8 cellular contexts compared by ENCODE assay signal in genomic region chr9:109012009-109012875, GRCh38. TPM values are rescaled to one million over a fixed set of nuclear protein-coding genes. Genes with fewer than 3 reads are reported as not detected.
A peak's percentile ranks its signal among the peaks of the same experiment; 100 is the strongest.
DNase-seq lines count a peak whose midpoint lies in the region; ATAC-seq, FAIRE-seq and TF ChIP-seq lines count a peak whose summit lies in the region.

No MANE protein-coding gene starts in this region.

- ATAC-seq in HG03460 (IDR thresholded peaks at IDR 0.05; ENCODE audit: unreplicated experiment) (peak; percentile 32), Panc1 (peak; percentile 60)

- no peak overlapping the region for H3K23ac ChIP-seq in neuronal stem cell (ENCODE audit: low read depth, low read length, poor library complexity)

- H3K9me3 Mint-ChIP-seq in activated naive CD4-positive, alpha-beta T cell treated with anti-CD3 and anti-CD28 coated beads for 36 hours, result no peaks in the 10 kb centered on the region

- no peak overlapping the region for H3K4ac ChIP-seq in neuronal stem cell (ENCODE audit: low read length)

- CTCF ChIA-PET in Panc1 (lab: Charles Lee), result no interaction called here
- CTCF ChIA-PET in activated naive CD4-positive, alpha-beta T cell treated with anti-CD3 and anti-CD28 coated beads for 36 hours (lab: Charles Lee), result interaction anchor here (1.2 kb wide), 1 partner anchor 59 kb away, joined by 3 read pairs; no protein-coding TSS in a partner anchor

- no peak overlapping the region for H2BK12ac ChIP-seq in neuronal stem cell (ENCODE audit: low read length)

- peaks cover 4% of the 10 kb centered on the region for H3K79me1 ChIP-seq in neuronal stem cell (ENCODE audit: low read depth, low read length)

- H2BK120ac ChIP-seq in neuronal stem cell (ENCODE audit: low read depth, low read length), result no peak overlapping the region

- no peak overlapping the region for H2BK15ac ChIP-seq in neuronal stem cell (ENCODE audit: low read length)

- H3K36me3 ChIP-seq in Panc1 (ENCODE audit: control insufficient read depth, insufficient read depth, low read length) (peaks cover 2% of the 10 kb centered on the region), neuronal stem cell (replicated peaks in 1 of 2; ENCODE audit: control insufficient read depth in 2 of 2, insufficient read depth in 2 of 2, low read length in 2 of 2) (peaks cover 0 to 10% of the 10 kb centered on the region in 2 donors), thymus (ENCODE audit: control insufficient read depth, insufficient read depth) (no peaks in the 10 kb centered on the region)

- H3K9ac ChIP-seq in neuronal stem cell (ENCODE audit: low read depth, low read length, poor library complexity), result peak overlapping the region; percentile 52

- H3K4me2 ChIP-seq in neuronal stem cell (ENCODE audit: insufficient read depth, low read length, poor library complexity, severe bottlenecking), result peak overlapping the region; percentile 65

- no CpG with 5 or more reads among the region's 29 CpGs for WGBS in neuronal stem cell (ENCODE audit: extremely low coverage in 2 of 2, insufficient read length in 2 of 2, insufficient replicate concordance in 1 of 2), 2 donors
- WGBS in thymus, result 13% methylated on average over 29 of the region's 29 CpGs

- TSS peak; percentile 70 for BruUV-seq in Panc1 (replicated peaks; lab: Mats Ljungman, UMichigan)

- H3K18ac ChIP-seq in neuronal stem cell (ENCODE audit: low read length), result peak overlapping the region; percentile 94

- no peaks in the 10 kb centered on the region for H3K27me3 Mint-ChIP-seq in activated naive CD4-positive, alpha-beta T cell treated with anti-CD3 and anti-CD28 coated beads for 36 hours (ENCODE audit: low read depth)

- no peak for TF ChIP-seq CTCF in Panc1 (IDR thresholded peaks at IDR 0.05)

- in situ Hi-C loops in Panc1 (cut with HindIII; ENCODE audit: low pct_unique_long_range_greater_than_20kb, low sequenced_read_pairs), result no loop called here

- POLR2A ChIA-PET in Panc1 (lab: Charles Lee), result no interaction called here

- peak overlapping the region; percentile 75 to 78 for H3K4me3 ChIP-seq in Panc1 (ENCODE audit: low read depth in 2 of 2, low read length in 2 of 2)
- peak overlapping the region; percentile 66 to 98 for H3K4me3 ChIP-seq in neuronal stem cell (ENCODE audit: low read length in 2 of 2)
- H3K4me3 ChIP-seq in thymus (ENCODE audit: low read length), result peak overlapping the region; percentile 86

- H3K27ac Mint-ChIP-seq in activated naive CD4-positive, alpha-beta T cell treated with anti-CD3 and anti-CD28 coated beads for 36 hours, result peak overlapping the region; percentile 68

- no peaks in the 10 kb centered on the region for H3K27me3 ChIP-seq in Panc1 (ENCODE audit: control insufficient read depth, insufficient read depth, low read length)
- no peaks in the 10 kb centered on the region for H3K27me3 ChIP-seq in neuronal stem cell (ENCODE audit: control insufficient read depth in 3 of 3, insufficient read depth in 3 of 3, low read depth in 1 of 3, low read length in 3 of 3)
- no peaks in the 10 kb centered on the region for H3K27me3 ChIP-seq in thymus (ENCODE audit: control insufficient read depth, insufficient read depth)

- peaks cover 28% of the 10 kb centered on the region for H3K4me1 Mint-ChIP-seq in activated naive CD4-positive, alpha-beta T cell treated with anti-CD3 and anti-CD28 coated beads for 36 hours (ENCODE audit: low read depth)

- H3K36me3 Mint-ChIP-seq in activated naive CD4-positive, alpha-beta T cell treated with anti-CD3 and anti-CD28 coated beads for 36 hours (ENCODE audit: low read depth), result peaks cover 2% of the 10 kb centered on the region

- no peaks in the 10 kb centered on the region for H3K9me3 ChIP-seq in Panc1 (ENCODE audit: control insufficient read depth, insufficient read depth, low read depth, low read length)
- peaks cover 0 to 5% of the 10 kb centered on the region in 2 donors for H3K9me3 ChIP-seq in neuronal stem cell (replicated peaks in 1 of 2; ENCODE audit: control insufficient read depth in 2 of 2, insufficient read depth in 1 of 2, low read depth in 1 of 2, low read length in 2 of 2)
- H3K9me3 ChIP-seq in thymus (ENCODE audit: control insufficient read depth), result no peaks in the 10 kb centered on the region

- H2BK5ac ChIP-seq in neuronal stem cell (ENCODE audit: low read length), result peak overlapping the region; percentile 10

- H3K4me1 ChIP-seq in Panc1 (ENCODE audit: control insufficient read depth, insufficient read depth, low read length) (peaks cover 31% of the 10 kb centered on the region), neuronal stem cell (ENCODE audit: control insufficient read depth in 2 of 2, insufficient read depth in 1 of 2, low read depth in 1 of 2, low read length in 2 of 2) (peaks cover 9 to 22% of the 10 kb centered on the region in 2 donors), thymus (ENCODE audit: control insufficient read depth, insufficient read depth, low read length) (peaks cover 7% of the 10 kb centered on the region)

- no peak overlapping the region for H4K91ac ChIP-seq in neuronal stem cell (ENCODE audit: low read depth, low read length, poor library complexity)

- DNase-seq in AML-193 (lab: John Stamatoyannopoulos, UW) (peak; percentile 19 to 33), GM19239 (ENCODE audit: insufficient read length, low spot score) (peak; percentile 3), Panc1 (ENCODE audit: low read depth, low spot score) (peak; percentile 73), frontal cortex (ENCODE audit: low spot score in 2 of 2) (peak; percentile 31 to 54), neuronal stem cell (ENCODE audit: low spot score) (peak; percentile 45)
- DNase-seq in activated naive CD4-positive, alpha-beta T cell treated with anti-CD3 and anti-CD28 coated beads for 36 hours, result peak; percentile 73

- H3K14ac ChIP-seq in neuronal stem cell (ENCODE audit: low read length), result no peak overlapping the region

- no peak overlapping the region for H4K8ac ChIP-seq in neuronal stem cell (ENCODE audit: low read depth, low read length)

- peak; percentile 84 for FAIRE-seq in GM19239 (lab: Jason Lieb, UNC)
- FAIRE-seq in frontal cortex (lab: Jason Lieb, UNC), result no peak

- H3K4me3 Mint-ChIP-seq in activated naive CD4-positive, alpha-beta T cell treated with anti-CD3 and anti-CD28 coated beads for 36 hours, result peak overlapping the region; percentile 95

- intact Hi-C loops in Panc1 (cut with micrococcal nuclease; ENCODE audit: unreplicated experiment), result loop anchor here (5.0 kb wide), 1 partner anchor 310 kb away; the partner anchor contains the start of gene EPB41L4B
- intact Hi-C loops in activated naive CD4-positive, alpha-beta T cell treated with anti-CD3 and anti-CD28 coated beads for 36 hours (cut with micrococcal nuclease), result loop anchor here (1.0 to 10.0 kb wide), 9 partner anchors 78 to 1729 kb away; partner anchors contain the start of genes ABITRAM, ELP1, RAD23B and TXN

- H2AFZ ChIP-seq in neuronal stem cell (ENCODE audit: low read length), result peak overlapping the region; percentile 94

- H3K27ac ChIP-seq in Panc1 (ENCODE audit: low read length) (peak overlapping the region; percentile 79), neuronal stem cell (replicated peaks; ENCODE audit: low read length) (peak overlapping the region; percentile 61), thymus (ENCODE audit: low read depth) (peak overlapping the region; percentile 65)

- H2AK5ac ChIP-seq in neuronal stem cell (ENCODE audit: low read depth, low read length), result no peak overlapping the region

RNA-seq across cellular contexts. Expression of gene CTNNAL1, which starts 1.1 kb away (rescaled TPM):
- total RNA-seq in Panc1 (2021; ENCODE audit: unreplicated experiment) (79.8 TPM), frontal cortex (7.3 TPM)
- polyA plus RNA-seq in Panc1 (2012; ENCODE audit: insufficient read length), result 22.0 TPM
- 10 to 100 TPM; 18.4 to 19.0 TPM for total RNA-seq in activated naive CD4-positive, alpha-beta T cell treated with anti-CD3 and anti-CD28 coated beads for 36 hours
- 64.7 TPM for polyA plus RNA-seq in neuronal stem cell (2013, experiment 1 of 2)
- 66.2 TPM for polyA plus RNA-seq in neuronal stem cell (2013, experiment 2 of 2)
- polyA plus RNA-seq in thymus, result 26.1 TPM

Comparison
In these comparisons a context has a peak if more than half of its experiments do, and no peak if none do; other contexts are left out.
1. Peak in every context shown above with its lines: DNase-seq, ATAC-seq, H3K4me3 ChIP-seq and H3K27ac ChIP-seq.
2. DNase-seq: peak in every context shown above with its lines; median percentile 73 in Panc1; 73 in activated naive CD4-positive, alpha-beta T cell treated with anti-CD3 and anti-CD28 coated beads for 36 hours; 45 in neuronal stem cell; 42 in frontal cortex; 26 in AML-193; 3 in GM19239.